In genomic region chr13:95426631-95427030, GRCh38 we compare ENCODE assay signal across 30 cellular contexts.
"Had no signal": no experiment of that assay in that cellular context is flagged by ENCODE, and none has a peak within 500 bp of the region (broad histone marks: within the 10 kb centered on the region; RNA-seq: fewer than 3 reads in every experiment).

No MANE protein-coding gene starts in this region.

- H3K4me2 ChIP-seq: neural progenitor cell had no signal

- H3K4me1 Mint-ChIP-seq: immature natural killer cell, mesothelial cell of epicardium, naive B cell, natural killer cell, nephron progenitor cell had no signal

- H3K4me1 ChIP-seq: left ventricle myocardium inferior, neural progenitor cell, prostate gland, suprapubic skin, tibial artery, uterus had no signal

- H3K4me3 Mint-ChIP-seq: immature natural killer cell; mesothelial cell of epicardium; naive B cell; natural killer cell; nephron progenitor cell; neural progenitor cell; stimulated activated naive CD8-positive, alpha-beta T cell treated with anti-CD3 and anti-CD28 coated beads, Interleukin-15, Interleukin-2, amounts not matched to agents 100 ng/mL and 50 ng/mL, for 24 hours; type B pancreatic cell had no signal

- DNase-seq: hypothalamus; immature natural killer cell; islet precursor cell; left ventricle myocardium inferior; mesendoderm; naive B cell; natural killer cell; nephron progenitor cell; ovary; posterior cingulate gyrus; retina; right cardiac atrium; stimulated activated CD4-positive, alpha-beta T cell treated with anti-CD3 and anti-CD28 coated beads, Interleukin-12 subunit alpha, Interleukin-12 subunit beta, amount 100 ng/mL, for 4 hours; stimulated activated CD4-positive, alpha-beta T cell treated with anti-CD3 and anti-CD28 coated beads, Interleukin-15, amount 100 ng/mL, for 24 hours; stimulated activated CD4-positive, alpha-beta T cell treated with anti-CD3 and anti-CD28 coated beads, Interleukin-2, amount 100 ng/mL, for 24 hours; stimulated activated CD4-positive, alpha-beta T cell treated with anti-CD3 and anti-CD28 coated beads, Interleukin-4, amount 100 ng/mL, for 1 hour; stimulated activated naive CD4-positive, alpha-beta T cell; tibial artery; uterus had no signal

- H3K9me3 Mint-ChIP-seq: immature natural killer cell; natural killer cell; stimulated activated naive CD8-positive, alpha-beta T cell treated with anti-CD3 and anti-CD28 coated beads, Interleukin-15, Interleukin-2, amounts not matched to agents 100 ng/mL and 50 ng/mL, for 24 hours; type B pancreatic cell had no signal

- H3K36me3 ChIP-seq: left ventricle myocardium inferior, neural progenitor cell, neutrophil, ovary, prostate gland, suprapubic skin, thoracic aorta, tibial artery, uterus had no signal

- ATAC-seq: natural killer cell, right cardiac atrium, sciatic nerve had no signal

- H3K27ac Mint-ChIP-seq: mesothelial cell of epicardium; natural killer cell; nephron progenitor cell; neural progenitor cell; stimulated activated naive CD8-positive, alpha-beta T cell treated with anti-CD3 and anti-CD28 coated beads, Interleukin-15, Interleukin-2, amounts not matched to agents 100 ng/mL and 50 ng/mL, for 24 hours; type B pancreatic cell had no signal

- H3K4me3 ChIP-seq: left ventricle myocardium inferior, lung, neural progenitor cell, ovary, prostate gland, skin epidermis, suprapubic skin, thoracic aorta, tibial artery, uterus had no signal

- H3K27ac ChIP-seq: left ventricle myocardium inferior, neural progenitor cell, neutrophil, ovary, prostate gland, skin epidermis, suprapubic skin, thoracic aorta, tibial artery, uterus had no signal

- H3K9me3 ChIP-seq: left ventricle myocardium inferior, neutrophil, ovary, prostate gland, suprapubic skin, thoracic aorta, tibial artery, uterus had no signal

- H3K27me3 ChIP-seq: neural progenitor cell, neutrophil, ovary, suprapubic skin, tibial artery, uterus had no signal

- H3K9ac ChIP-seq: neural progenitor cell had no signal

- H2AFZ ChIP-seq: neural progenitor cell had no signal

- H3K36me3 Mint-ChIP-seq: immature natural killer cell, mesothelial cell of epicardium, naive B cell, natural killer cell, neural progenitor cell, type B pancreatic cell had no signal
